14 cellular contexts compared by ENCODE assay signal in the genomic region with DNA sequence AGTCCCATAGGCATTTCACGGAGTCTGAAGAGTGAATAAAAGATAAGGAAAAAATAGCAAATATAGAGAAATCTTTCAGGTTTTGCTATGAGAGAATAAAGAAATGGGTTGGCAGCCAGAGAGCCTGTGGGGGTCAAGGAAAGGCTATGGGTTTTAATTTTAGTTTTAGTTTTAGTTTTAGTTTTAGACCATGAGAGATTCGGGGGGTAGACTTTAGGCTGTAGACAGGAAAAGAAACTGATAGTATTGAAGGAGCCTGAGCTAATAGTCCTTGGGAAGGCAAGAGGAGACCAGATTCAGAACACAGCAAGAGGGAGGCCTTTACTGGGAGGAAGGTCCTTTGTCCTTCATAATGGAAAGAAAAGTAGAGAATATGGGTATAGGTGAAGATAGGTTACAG. TPM values are rescaled to one million over a fixed set of nuclear protein-coding genes. Genes with fewer than 3 reads are reported as not detected.
A peak's percentile ranks its signal among the peaks of the same experiment; 100 is the strongest.
DNase-seq lines count a peak whose midpoint lies in the region; ATAC-seq and TF ChIP-seq lines count a peak whose summit lies in the region.
"Had no signal": no experiment of that assay in that cellular context is flagged by ENCODE, and none has a peak within 500 bp of the region (broad histone marks: within the 10 kb centered on the region; RNA-seq: fewer than 3 reads in every experiment).

No MANE protein-coding gene starts in this region.

- TF ChIP-seq CTCF in activated B cell treated with CpG ODN at 0.5 μM for 24 hours (IDR thresholded peaks at IDR 0.05) = no peak
- no peak for TF ChIP-seq CTCF in smooth muscle cell (IDR thresholded peaks at IDR 0.05; ENCODE audit: borderline replicate concordance, insufficient read depth, poor library complexity, severe bottlenecking)

- no peak overlapping the region for H3K14ac ChIP-seq in trophoblast cell (ENCODE audit: low read length)

- no peaks in the 10 kb centered on the region for H3F3A ChIP-seq in smooth muscle cell (ENCODE audit: low read depth)

- H3K36me3 ChIP-seq in smooth muscle cell (ENCODE audit: low read depth) = no peaks in the 10 kb centered on the region
- no peaks in the 10 kb centered on the region for H3K36me3 ChIP-seq in trophoblast cell (ENCODE audit: control insufficient read depth in 1 of 2, insufficient read depth in 2 of 2, low read length in 2 of 2)

- H3K9me3 ChIP-seq in smooth muscle cell (replicated peaks; ENCODE audit: low read depth) (no peaks in the 10 kb centered on the region), trophoblast cell (ENCODE audit: insufficient read depth, low read depth, low read length) (no peaks in the 10 kb centered on the region)
- H3K9me3 ChIP-seq: testis had no signal

- no peak overlapping the region for H3K4ac ChIP-seq in trophoblast cell (ENCODE audit: low read depth, low read length)

- no peak overlapping the region for H3K18ac ChIP-seq in trophoblast cell (ENCODE audit: low read length)

- peaks cover 10% of the 10 kb centered on the region for H3K36me3 Mint-ChIP-seq in activated B cell treated with CpG ODN at 0.5 μM for 24 hours (ENCODE audit: low read depth)

- H3K27ac Mint-ChIP-seq in activated B cell treated with CpG ODN at 0.5 μM for 24 hours = no peak overlapping the region
- H3K27ac Mint-ChIP-seq: T-helper 17 cell had no signal

- ATAC-seq in GM18499 (IDR thresholded peaks at IDR 0.05; ENCODE audit: insufficient read depth, unreplicated experiment) (peak; percentile 99), GM19328 (IDR thresholded peaks at IDR 0.05; ENCODE audit: unreplicated experiment) (peak; percentile 99), HG02885 (IDR thresholded peaks at IDR 0.05; ENCODE audit: poor library complexity, unreplicated experiment) (peak; percentile 98), activated B cell treated with CpG ODN at 0.5 μM for 24 hours (ENCODE audit: low read depth) (no peak)
- ATAC-seq: T-helper 17 cell had no signal

- no peak overlapping the region for H4K91ac ChIP-seq in trophoblast cell (ENCODE audit: low read depth, low read length)

- no peaks in the 10 kb centered on the region for H3K79me1 ChIP-seq in trophoblast cell (ENCODE audit: low read length)

- H3K4me3 Mint-ChIP-seq in activated B cell treated with CpG ODN at 0.5 μM for 24 hours = peak overlapping the region; percentile 11
- H3K4me3 Mint-ChIP-seq: T-helper 17 cell had no signal

- no peak overlapping the region for H3K4me2 ChIP-seq in smooth muscle cell
- H3K4me2 ChIP-seq in trophoblast cell (ENCODE audit: low read length) = no peak overlapping the region

- in situ Hi-C loops in KBM-7 (cut with MboI; ENCODE audit: low pct_unique_long_range_greater_than_20kb, low sequenced_read_pairs) = no loop called here

- H2AFZ ChIP-seq in smooth muscle cell (ENCODE audit: low read depth) = no peak overlapping the region
- no peak overlapping the region for H2AFZ ChIP-seq in trophoblast cell (ENCODE audit: insufficient read depth, low read length, poor library complexity)

- CTCF ChIA-PET in activated B cell treated with CpG ODN at 0.5 μM for 24 hours (lab: Charles Lee) = no interaction called here

- H3K79me2 ChIP-seq in smooth muscle cell (ENCODE audit: low read depth) = peaks cover 8% of the 10 kb centered on the region
- no peaks in the 10 kb centered on the region for H3K79me2 ChIP-seq in trophoblast cell (ENCODE audit: control insufficient read depth, insufficient read depth, low read length, poor library complexity)

- no peaks in the 10 kb centered on the region for H3K27me3 Mint-ChIP-seq in activated B cell treated with CpG ODN at 0.5 μM for 24 hours
- H3K27me3 Mint-ChIP-seq: T-helper 17 cell had no signal

- intact Hi-C loops in activated B cell treated with CpG ODN at 0.5 μM for 24 hours (cut with micrococcal nuclease) = loop anchor here (2.0 kb wide), 1 partner anchor 20 kb away; a partner anchor contains a TSS

- no peak overlapping the region for H3K4me3 ChIP-seq in smooth muscle cell
- no peak overlapping the region for H3K4me3 ChIP-seq in trophoblast cell (ENCODE audit: low read depth, low read length)
- H3K4me3 ChIP-seq: testis had no signal

- H3K23ac ChIP-seq in trophoblast cell (ENCODE audit: low read length) = no peak overlapping the region

- DNase-seq in activated B cell treated with CpG ODN at 0.5 μM for 24 hours (no peak), smooth muscle cell (lab: John Stamatoyannopoulos, UW; ENCODE audit: unreplicated experiment) (no peak), NCI-H146 (lab: John Stamatoyannopoulos, UW) (no peak), trophoblast cell (no peak), KBM-7 (no peak)
- DNase-seq: amygdala; NCI-H226; stimulated activated CD4-positive, alpha-beta T cell treated with anti-CD3 and anti-CD28 coated beads, Interleukin-12 subunit alpha, Interleukin-12 subunit beta, amount 100 ng/mL, for 4 hours; T-helper 17 cell; testis had no signal

- H3K27ac ChIP-seq in smooth muscle cell (ENCODE audit: low read depth) (no peak overlapping the region), trophoblast cell (ENCODE audit: low read depth, low read length) (no peak overlapping the region)
- H3K27ac ChIP-seq: HL-60, testis had no signal

- no peak overlapping the region for H4K8ac ChIP-seq in trophoblast cell (ENCODE audit: low read depth, low read length)

- WGBS in smooth muscle cell (ENCODE audit: low lambda C conversion rate) = 99% methylated on average over 2 of the region's 2 CpGs
- WGBS in trophoblast cell (ENCODE audit: extremely low coverage, insufficient coverage, insufficient read length) = no CpG with 5 or more reads among the region's 2 CpGs

- H2BK12ac ChIP-seq in trophoblast cell (ENCODE audit: low read length) = no peak overlapping the region

- POLR2A ChIA-PET in activated B cell treated with CpG ODN at 0.5 μM for 24 hours (lab: Charles Lee) = interaction anchor here (1.0 kb wide), 1 partner anchor 19 kb away, joined by 3 read pairs; a partner anchor contains a TSS

- H3K4me1 ChIP-seq in smooth muscle cell (ENCODE audit: low read depth) (no peaks in the 10 kb centered on the region), trophoblast cell (ENCODE audit: control insufficient read depth in 1 of 2, insufficient read depth in 2 of 2, low read length in 2 of 2) (no peaks in the 10 kb centered on the region)
- H3K4me1 ChIP-seq: testis had no signal

- no peak overlapping the region for H2AK5ac ChIP-seq in trophoblast cell (ENCODE audit: low read length)

- H3K9ac ChIP-seq in smooth muscle cell (ENCODE audit: low read depth) (no peak overlapping the region), trophoblast cell (ENCODE audit: low read length) (no peak overlapping the region)

- peaks cover 4% of the 10 kb centered on the region for H4K20me1 ChIP-seq in smooth muscle cell (ENCODE audit: low read depth)

- no peaks in the 10 kb centered on the region for H3K9me3 Mint-ChIP-seq in activated B cell treated with CpG ODN at 0.5 μM for 24 hours

- no peak overlapping the region for H4K12ac ChIP-seq in trophoblast cell (ENCODE audit: low read depth, low read length)

- H2BK5ac ChIP-seq in trophoblast cell (ENCODE audit: low read depth, low read length, poor library complexity) = no peak overlapping the region

- peaks cover 21% of the 10 kb centered on the region for H3K4me1 Mint-ChIP-seq in activated B cell treated with CpG ODN at 0.5 μM for 24 hours

- no peak overlapping the region for H2BK120ac ChIP-seq in trophoblast cell (ENCODE audit: insufficient read depth, low read length, poor library complexity)

- H3K27me3 ChIP-seq in smooth muscle cell (ENCODE audit: low read depth) = no peaks in the 10 kb centered on the region
- no peaks in the 10 kb centered on the region for H3K27me3 ChIP-seq in trophoblast cell (ENCODE audit: insufficient read depth, low read length)
- H3K27me3 ChIP-seq: testis had no signal

RNA-seq across cellular contexts. Expression of a gene that starts 19.3 kb away (rescaled TPM):
- total RNA-seq in activated B cell treated with CpG ODN at 0.5 μM for 24 hours (24.2 and 30.8 TPM in 2 replicates), smooth muscle cell (11.0 and 14.3 TPM in 2 replicates)
- polyA plus RNA-seq in smooth muscle cell = 0.93 and 1.4 TPM in 2 replicates
- 3.6 TPM in 2 replicates for polyA plus RNA-seq in trophoblast cell (2013)

RNA-seq across cellular contexts. Expression of a gene that starts 21.1 kb away (rescaled TPM):
- total RNA-seq in activated B cell treated with CpG ODN at 0.5 μM for 24 hours (7.0 and 9.3 TPM in 2 replicates), smooth muscle cell (6.1 and 7.5 TPM in 2 replicates)
- polyA plus RNA-seq in smooth muscle cell = 2.1 and 3.9 TPM in 2 replicates
- 3.7 and 4.3 TPM in 2 replicates for polyA plus RNA-seq in trophoblast cell (2013)
